ENCODE assay signal across 10 cellular contexts in the genomic region with DNA sequence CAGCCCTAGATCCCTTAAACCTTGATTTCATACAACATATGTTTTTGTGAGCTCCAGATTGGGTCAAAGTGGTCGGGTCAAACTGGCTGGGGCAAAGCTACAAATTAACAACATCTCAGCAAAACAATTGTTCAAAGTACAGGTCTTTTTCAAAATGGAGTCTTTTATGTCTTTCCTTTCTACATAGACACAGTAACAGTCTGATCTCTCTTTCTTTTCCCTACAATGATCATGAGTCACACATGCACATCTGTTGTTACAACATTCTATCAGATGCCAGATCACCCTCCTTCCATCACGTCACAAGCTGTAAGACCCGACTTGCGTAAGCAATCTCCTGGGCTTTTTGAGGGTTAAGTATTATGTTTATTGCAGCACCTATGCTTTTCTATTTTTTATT. TPM values are rescaled to one million over a fixed set of nuclear protein-coding genes. Genes with fewer than 3 reads are reported as not detected.
A peak's percentile ranks its signal among the peaks of the same experiment; 100 is the strongest.
DNase-seq lines count a peak whose midpoint lies in the region; ATAC-seq, FAIRE-seq and TF ChIP-seq lines count a peak whose summit lies in the region.
"Had no signal": no experiment of that assay in that cellular context is flagged by ENCODE, and none has a peak within 500 bp of the region (broad histone marks: within the 10 kb centered on the region; RNA-seq: fewer than 3 reads in every experiment).

No MANE protein-coding gene starts in this region.

- H3K36me3 ChIP-seq in bronchial epithelial cell (ENCODE audit: control insufficient read depth, insufficient read depth, low read length), result no peaks in the 10 kb centered on the region

- no peak for ATAC-seq in HG02588 (IDR thresholded peaks at IDR 0.05; ENCODE audit: unreplicated experiment)

- TF ChIP-seq CTCF in NB4 (IDR thresholded peaks at IDR 0.05; ENCODE audit: low read depth, low read length), result no peak
- no peak for TF ChIP-seq CTCF in bronchial epithelial cell (IDR thresholded peaks at IDR 0.05; ENCODE audit: insufficient read depth, low read length, severe bottlenecking)
- no peak for TF ChIP-seq CTCF in mesothelial cell of epicardium (IDR thresholded peaks at IDR 0.05; ENCODE audit: unreplicated experiment)

- no peaks in the 10 kb centered on the region for H3K36me3 Mint-ChIP-seq in mesothelial cell of epicardium
- no peaks in the 10 kb centered on the region for H3K36me3 Mint-ChIP-seq in activated CD4-positive, alpha-beta T cell treated with anti-CD3 and anti-CD28 coated beads, Interleukin-2, amount 10 ng/mL, durations not matched to agents 7 days and 5 days (ENCODE audit: low read depth)
- H3K36me3 Mint-ChIP-seq: memory B cell had no signal

- H3K27ac Mint-ChIP-seq in mesothelial cell of epicardium, result peak overlapping the region; percentile 99
- no peak overlapping the region for H3K27ac Mint-ChIP-seq in activated CD4-positive, alpha-beta T cell treated with anti-CD3 and anti-CD28 coated beads, Interleukin-2, amount 10 ng/mL, durations not matched to agents 7 days and 5 days
- H3K27ac Mint-ChIP-seq: memory B cell had no signal

- TF ChIP-seq POLR2A in NB4 (IDR thresholded peaks at IDR 0.05; ENCODE audit: extremely low read depth, insufficient read length), result no peak

- no peak overlapping the region for H3K4me3 Mint-ChIP-seq in mesothelial cell of epicardium
- no peak overlapping the region for H3K4me3 Mint-ChIP-seq in activated CD4-positive, alpha-beta T cell treated with anti-CD3 and anti-CD28 coated beads, Interleukin-2, amount 10 ng/mL, durations not matched to agents 7 days and 5 days
- H3K4me3 Mint-ChIP-seq: memory B cell had no signal

- CTCF ChIA-PET in activated CD4-positive, alpha-beta T cell treated with anti-CD3 and anti-CD28 coated beads, Interleukin-2, amount 10 ng/mL, durations not matched to agents 7 days and 5 days (lab: Charles Lee), result no interaction called here

- DNase-seq in Caki2 (ENCODE audit: low read depth) (peak; percentile 36), NB4 (ENCODE audit: low read depth) (peak; percentile 94), bronchial epithelial cell (ENCODE audit: low read depth) (peak; percentile 97), mesothelial cell of epicardium (ENCODE audit: low spot score in 2 of 2, unreplicated experiment in 2 of 2) (no peak), NCI-H510A treated with DMSO at 0.1 percent for 48 hours (lab: John Stamatoyannopoulos, UW) (no peak), NCI-H2196 (lab: John Stamatoyannopoulos, UW; ENCODE audit: unreplicated experiment) (no peak)
- DNase-seq in activated CD4-positive, alpha-beta T cell treated with anti-CD3 and anti-CD28 coated beads, Interleukin-2, amount 10 ng/mL, durations not matched to agents 7 days and 5 days, result no peak
- DNase-seq: Calu3 had no signal

- no peaks in the 10 kb centered on the region for H3K27me3 Mint-ChIP-seq in mesothelial cell of epicardium (ENCODE audit: low read depth)
- peaks cover 2% of the 10 kb centered on the region for H3K27me3 Mint-ChIP-seq in activated CD4-positive, alpha-beta T cell treated with anti-CD3 and anti-CD28 coated beads, Interleukin-2, amount 10 ng/mL, durations not matched to agents 7 days and 5 days

- no peaks in the 10 kb centered on the region for H3K27me3 ChIP-seq in bronchial epithelial cell (ENCODE audit: control insufficient read depth, insufficient read depth, low read length)

- H3K4me3 ChIP-seq in NB4 (ENCODE audit: low read depth, low read length) (no peak overlapping the region), bronchial epithelial cell (ENCODE audit: low read depth, low read length) (no peak overlapping the region)

- no peaks in the 10 kb centered on the region for H3K9me3 Mint-ChIP-seq in mesothelial cell of epicardium
- no peaks in the 10 kb centered on the region for H3K9me3 Mint-ChIP-seq in activated CD4-positive, alpha-beta T cell treated with anti-CD3 and anti-CD28 coated beads, Interleukin-2, amount 10 ng/mL, durations not matched to agents 7 days and 5 days
- H3K9me3 Mint-ChIP-seq: memory B cell had no signal

- H3K4me1 Mint-ChIP-seq in mesothelial cell of epicardium, result peaks cover 29% of the 10 kb centered on the region
- no peaks in the 10 kb centered on the region for H3K4me1 Mint-ChIP-seq in activated CD4-positive, alpha-beta T cell treated with anti-CD3 and anti-CD28 coated beads, Interleukin-2, amount 10 ng/mL, durations not matched to agents 7 days and 5 days

- POLR2A ChIA-PET in activated CD4-positive, alpha-beta T cell treated with anti-CD3 and anti-CD28 coated beads, Interleukin-2, amount 10 ng/mL, durations not matched to agents 7 days and 5 days (lab: Charles Lee), result no interaction called here

- no peak for FAIRE-seq in bronchial epithelial cell (lab: Jason Lieb, UNC)

- in situ Hi-C loops in Caki2 (cut with HindIII; ENCODE audit: low pct_unique_long_range_greater_than_20kb, low sequenced_read_pairs), result no loop called here

RNA-seq across cellular contexts. Expression of a gene that starts 55.1 kb away (rescaled TPM):
- 151 and 158 TPM in 2 replicates for total RNA-seq in Caki2 (2014; rRNA removed; shearing (Covaris generic); ENCODE audit: low replicate concordance)
- total RNA-seq in bronchial epithelial cell, result 51.9 and 65.9 TPM in 2 replicates
- total RNA-seq in mesothelial cell of epicardium, result 82.9 to 88.6 TPM (median 85.9 TPM) in 3 replicates
- total RNA-seq in activated CD4-positive, alpha-beta T cell treated with anti-CD3 and anti-CD28 coated beads, Interleukin-2, amount 10 ng/mL, durations not matched to agents 7 days and 5 days, result under 1 TPM; 0.52 to 0.67 TPM

Comparison
In these comparisons a context has a peak if more than half of its experiments do, and no peak if none do; other contexts are left out.
1. DNase-seq: peak in Caki2 (single experiment), NB4 (single experiment) and bronchial epithelial cell (single experiment); none in mesothelial cell of epicardium (0 of 2), activated CD4-positive, alpha-beta T cell treated with anti-CD3 and anti-CD28 coated beads, Interleukin-2, amount 10 ng/mL, durations not matched to agents 7 days and 5 days (single experiment), NCI-H510A treated with DMSO at 0.1 percent for 48 hours (single experiment) and NCI-H2196 (single experiment).
2. RNA of a gene that starts 55.1 kb away (total RNA-seq): 151 to 158 TPM in Caki2, 82.9 to 88.6 TPM in mesothelial cell of epicardium and 51.9 to 65.9 TPM in bronchial epithelial cell; 0.52 to 0.67 TPM in activated CD4-positive, alpha-beta T cell treated with anti-CD3 and anti-CD28 coated beads, Interleukin-2, amount 10 ng/mL, durations not matched to agents 7 days and 5 days; every median in the first group is over 10 times any median in the second.